ENCODE assay signal across 10 cellular contexts in the genomic region with DNA sequence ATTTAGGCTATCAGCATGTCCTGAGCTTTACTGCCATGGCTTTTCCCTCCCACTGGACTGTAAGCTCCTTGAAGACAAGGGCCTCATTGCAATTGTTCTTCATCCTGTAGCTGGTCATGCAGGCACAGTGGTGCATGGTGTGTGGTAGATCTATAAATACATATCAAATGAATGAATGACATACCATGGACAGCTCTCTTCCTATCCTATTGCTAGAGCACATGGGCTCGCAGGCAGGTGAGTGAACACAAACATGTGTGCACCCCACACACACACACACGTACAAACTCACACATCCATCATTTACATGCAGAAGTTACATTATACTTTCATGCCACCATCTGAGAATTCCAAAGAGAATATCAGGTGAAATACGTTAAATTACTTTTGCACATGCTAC.
DNase-seq lines count a peak whose midpoint lies in the region; ATAC-seq, FAIRE-seq and TF ChIP-seq lines count a peak whose summit lies in the region.
"Had no signal": no experiment of that assay in that cellular context is flagged by ENCODE, and none has a peak within 500 bp of the region (broad histone marks: within the 10 kb centered on the region; RNA-seq: fewer than 3 reads in every experiment).

No MANE protein-coding gene starts in this region.

- TF ChIP-seq EP300 in HepG2 (IDR thresholded peaks at IDR 0.05; ENCODE audit: low read depth in 2 of 2, low read length in 2 of 2), result no peak
- no peak for TF ChIP-seq EP300 in HepG2 (CRISPR knock-in tag; IDR thresholded peaks at IDR 0.05; ENCODE audit: borderline replicate concordance)

- H3K36me3 ChIP-seq in liver (ENCODE audit: control insufficient read depth in 4 of 4, insufficient read depth in 3 of 4, low read depth in 1 of 4, low read length in 3 of 4), result no peaks in the 10 kb centered on the region
- no peaks in the 10 kb centered on the region for H3K36me3 ChIP-seq in HepG2 (replicated peaks in 1 of 2; ENCODE audit: control insufficient read depth in 1 of 2, insufficient read depth in 2 of 2, low read length in 2 of 2)
- H3K36me3 ChIP-seq in PC-3 (ENCODE audit: low read depth, low read length), result no peaks in the 10 kb centered on the region

- DNase-seq in HepG2 (ENCODE audit: low spot score) (no peak), PC-3 (peak; percentile 51), hepatic stellate cell (ENCODE audit: low spot score) (no peak), NCI-H187 treated with DMSO at 0.1 percent for 48 hours (lab: John Stamatoyannopoulos, UW) (no peak)
- no peak for DNase-seq in stimulated activated naive B cell treated with anti-CD40 and anti-IgM and Interleukin-4, amounts not matched to agents 10 μg/mL and 1 μg/mL and 100 μg/mL, for 72 hours
- DNase-seq: islet precursor cell, NCI-H1930 had no signal

- H3K36me3 Mint-ChIP-seq in dendritic cell treated with granulocyte-macrophage colony-stimulating factor and Interleukin-4, amounts not matched to agents 40 ng/mL and 50 ng/mL, for 4 days (ENCODE audit: low read depth), result no peaks in the 10 kb centered on the region
- peaks cover 0 to 3% of the 10 kb centered on the region in 2 donors for H3K36me3 Mint-ChIP-seq in stimulated activated naive B cell treated with anti-CD40 and anti-IgM and Interleukin-4, amounts not matched to agents 10 μg/mL and 1 μg/mL and 100 μg/mL, for 72 hours

- no peak overlapping the region for H3K4me3 Mint-ChIP-seq in dendritic cell treated with granulocyte-macrophage colony-stimulating factor and Interleukin-4, amounts not matched to agents 40 ng/mL and 50 ng/mL, for 4 days
- peak overlapping the region in 1 of 2 donors; percentile 3 for H3K4me3 Mint-ChIP-seq in stimulated activated naive B cell treated with anti-CD40 and anti-IgM and Interleukin-4, amounts not matched to agents 10 μg/mL and 1 μg/mL and 100 μg/mL, for 72 hours

- TF ChIP-seq RAD21 in liver (IDR thresholded peaks at IDR 0.05), result no peak
- no peak for TF ChIP-seq RAD21 in HepG2 (CRISPR knock-in tag; IDR thresholded peaks at IDR 0.05)

- BruUV-seq in HepG2 (replicated peaks; lab: Mats Ljungman, UMichigan), result no TSS peak
- no TSS peak for BruUV-seq in PC-3 (replicated peaks; lab: Mats Ljungman, UMichigan)

- H3K27ac ChIP-seq in liver (ENCODE audit: low read depth in 1 of 2, low read length in 2 of 2) (no peak overlapping the region), HepG2 (ENCODE audit: extremely low read length, insufficient read depth, low read length) (no peak overlapping the region), PC-3 (ENCODE audit: low read length) (peak overlapping the region; percentile 39)

- H3K27me3 ChIP-seq in liver (ENCODE audit: control insufficient read depth in 4 of 4, insufficient read depth in 4 of 4, low read length in 3 of 4) (no peaks in the 10 kb centered on the region), HepG2 (ENCODE audit: control insufficient read depth in 1 of 2, insufficient read depth in 2 of 2, low read length in 2 of 2) (no peaks in the 10 kb centered on the region; a peak in 1 of 5 replicates), PC-3 (ENCODE audit: low read length) (no peaks in the 10 kb centered on the region)

- H3K4me2 ChIP-seq in HepG2 (ENCODE audit: low read depth, low read length) (no peak overlapping the region), PC-3 (ENCODE audit: low read length) (no peak overlapping the region)

- FAIRE-seq in HepG2 (lab: Jason Lieb, UNC), result no peak

- no peak overlapping the region for H2AFZ ChIP-seq in HepG2 (ENCODE audit: low read length)
- no peak overlapping the region for H2AFZ ChIP-seq in PC-3 (ENCODE audit: low read length)

- in situ Hi-C loops in HepG2 (cut with HindIII; ENCODE audit: extremely low pct_ligation_motif_present, low pct_unique_long_range_greater_than_20kb), result no loop called here

- H3K9me3 ChIP-seq in liver (ENCODE audit: control insufficient read depth in 4 of 4, low read length in 3 of 4) (no peaks in the 10 kb centered on the region), HepG2 (ENCODE audit: low read length) (no peaks in the 10 kb centered on the region), PC-3 (ENCODE audit: low read length) (no peaks in the 10 kb centered on the region)

- H3K9ac ChIP-seq in liver (ENCODE audit: low read depth in 1 of 2, low read length in 2 of 2) (no peak overlapping the region), HepG2 (ENCODE audit: insufficient read depth, low read depth, low read length) (no peak overlapping the region), PC-3 (ENCODE audit: low read length) (no peak overlapping the region)

- H3K9me2 ChIP-seq in PC-3 (replicated peaks; ENCODE audit: low read length), result no peaks in the 10 kb centered on the region

- intact Hi-C loops in HepG2 (cut with micrococcal nuclease; ENCODE audit: unreplicated experiment), result no loop called here
- intact Hi-C loops in PC-3 (cut with micrococcal nuclease), result no loop called here
- intact Hi-C loops in dendritic cell treated with granulocyte-macrophage colony-stimulating factor and Interleukin-4, amounts not matched to agents 40 ng/mL and 50 ng/mL, for 4 days (cut with micrococcal nuclease), result no loop called here

- H3K27ac Mint-ChIP-seq in dendritic cell treated with granulocyte-macrophage colony-stimulating factor and Interleukin-4, amounts not matched to agents 40 ng/mL and 50 ng/mL, for 4 days, result peak overlapping the region; percentile 70
- peak overlapping the region; percentile 33 for H3K27ac Mint-ChIP-seq in stimulated activated naive B cell treated with anti-CD40 and anti-IgM and Interleukin-4, amounts not matched to agents 10 μg/mL and 1 μg/mL and 100 μg/mL, for 72 hours

- H3K79me2 ChIP-seq in HepG2 (ENCODE audit: insufficient read depth, low read length), result no peaks in the 10 kb centered on the region
- no peaks in the 10 kb centered on the region for H3K79me2 ChIP-seq in PC-3 (ENCODE audit: low read length)

- TF ChIP-seq CTCF in liver (IDR thresholded peaks at IDR 0.05; ENCODE audit: low read depth, low read length, missing input control) (no peak), HepG2 (CRISPR knock-in tag; IDR thresholded peaks at IDR 0.05) (no peak), PC-3 (conservative IDR thresholded peaks at IDR 0.05; ENCODE audit: low read depth, low read length) (no peak)

- H3K4me1 Mint-ChIP-seq in dendritic cell treated with granulocyte-macrophage colony-stimulating factor and Interleukin-4, amounts not matched to agents 40 ng/mL and 50 ng/mL, for 4 days (ENCODE audit: low read depth), result peaks cover 17% of the 10 kb centered on the region
- peaks cover 19 to 35% of the 10 kb centered on the region in 2 donors for H3K4me1 Mint-ChIP-seq in stimulated activated naive B cell treated with anti-CD40 and anti-IgM and Interleukin-4, amounts not matched to agents 10 μg/mL and 1 μg/mL and 100 μg/mL, for 72 hours

- H3F3A ChIP-seq in PC-3 (ENCODE audit: low read length, unreplicated experiment), result peaks cover 2% of the 10 kb centered on the region

- POLR2A ChIA-PET in HepG2 (lab: Yijun Ruan, JAX), result no interaction called here
- POLR2A ChIA-PET in PC-3 (lab: Charles Lee; ENCODE audit: unreplicated experiment), result no interaction called here

- H3K27me3 Mint-ChIP-seq in dendritic cell treated with granulocyte-macrophage colony-stimulating factor and Interleukin-4, amounts not matched to agents 40 ng/mL and 50 ng/mL, for 4 days, result no peaks in the 10 kb centered on the region
- no peaks in the 10 kb centered on the region for H3K27me3 Mint-ChIP-seq in stimulated activated naive B cell treated with anti-CD40 and anti-IgM and Interleukin-4, amounts not matched to agents 10 μg/mL and 1 μg/mL and 100 μg/mL, for 72 hours

- WGBS in liver, result 91% methylated on average over 3 of the region's 3 CpGs
- 16% methylated on average over 3 of the region's 3 CpGs for WGBS in HepG2 (ENCODE audit: low lambda C conversion rate)

- ATAC-seq in HepG2, result no peak
- no peak for ATAC-seq in PC-3
- ATAC-seq in stimulated activated naive B cell treated with anti-CD40 and anti-IgM and Interleukin-4, amounts not matched to agents 10 μg/mL and 1 μg/mL and 100 μg/mL, for 72 hours (replicated peaks), result no peak
- no peak for ATAC-seq in HG03460 (IDR thresholded peaks at IDR 0.05; ENCODE audit: unreplicated experiment)

- no peaks in the 10 kb centered on the region for H3K9me3 Mint-ChIP-seq in dendritic cell treated with granulocyte-macrophage colony-stimulating factor and Interleukin-4, amounts not matched to agents 40 ng/mL and 50 ng/mL, for 4 days
- no peaks in the 10 kb centered on the region for H3K9me3 Mint-ChIP-seq in stimulated activated naive B cell treated with anti-CD40 and anti-IgM and Interleukin-4, amounts not matched to agents 10 μg/mL and 1 μg/mL and 100 μg/mL, for 72 hours

- TF ChIP-seq POLR2A in HepG2 (IDR thresholded peaks at IDR 0.05; ENCODE audit: insufficient read depth in 1 of 2, low read depth in 2 of 2, low read length in 2 of 2), result no peak

- H3K4me1 ChIP-seq in liver (ENCODE audit: control insufficient read depth in 4 of 4, insufficient read depth in 4 of 4, low read length in 3 of 4), result peaks cover 7 to 15% (median 13%) of the 10 kb centered on the region in 4 donors
- peaks cover 14% of the 10 kb centered on the region for H3K4me1 ChIP-seq in HepG2 (ENCODE audit: insufficient read depth, low read length)
- peaks cover 53% of the 10 kb centered on the region for H3K4me1 ChIP-seq in PC-3 (ENCODE audit: insufficient read depth, low read length)

- CTCF ChIA-PET in HepG2 (lab: Yijun Ruan, JAX; ENCODE audit: low intra/inter-chr PET ratio, low total read pairs), result no interaction called here
- CTCF ChIA-PET in PC-3 (lab: Charles Lee), result no interaction called here

- H3K4me3 ChIP-seq in liver (ENCODE audit: low read depth in 1 of 3, low read length in 3 of 3) (no peak overlapping the region), HepG2 (replicated peaks in 1 of 3; ENCODE audit: insufficient read depth in 1 of 3, low read depth in 2 of 3, low read length in 3 of 3) (no peak overlapping the region), PC-3 (ENCODE audit: low read length) (no peak overlapping the region)

- H4K20me1 ChIP-seq in HepG2 (ENCODE audit: insufficient read depth, low read length) (no peaks in the 10 kb centered on the region), PC-3 (ENCODE audit: low read length) (no peaks in the 10 kb centered on the region)

TF ChIP-seq in liver, 16 proteins besides CTCF, POLR2A, EP300 and RAD21 (continues in another document):
- no peak for TF ChIP-seq EGR1 (IDR thresholded peaks at IDR 0.05; ENCODE audit: low read depth in 2 of 2)
